Comparison of ENCODE assay signal across 13 cellular contexts in the genomic region with DNA sequence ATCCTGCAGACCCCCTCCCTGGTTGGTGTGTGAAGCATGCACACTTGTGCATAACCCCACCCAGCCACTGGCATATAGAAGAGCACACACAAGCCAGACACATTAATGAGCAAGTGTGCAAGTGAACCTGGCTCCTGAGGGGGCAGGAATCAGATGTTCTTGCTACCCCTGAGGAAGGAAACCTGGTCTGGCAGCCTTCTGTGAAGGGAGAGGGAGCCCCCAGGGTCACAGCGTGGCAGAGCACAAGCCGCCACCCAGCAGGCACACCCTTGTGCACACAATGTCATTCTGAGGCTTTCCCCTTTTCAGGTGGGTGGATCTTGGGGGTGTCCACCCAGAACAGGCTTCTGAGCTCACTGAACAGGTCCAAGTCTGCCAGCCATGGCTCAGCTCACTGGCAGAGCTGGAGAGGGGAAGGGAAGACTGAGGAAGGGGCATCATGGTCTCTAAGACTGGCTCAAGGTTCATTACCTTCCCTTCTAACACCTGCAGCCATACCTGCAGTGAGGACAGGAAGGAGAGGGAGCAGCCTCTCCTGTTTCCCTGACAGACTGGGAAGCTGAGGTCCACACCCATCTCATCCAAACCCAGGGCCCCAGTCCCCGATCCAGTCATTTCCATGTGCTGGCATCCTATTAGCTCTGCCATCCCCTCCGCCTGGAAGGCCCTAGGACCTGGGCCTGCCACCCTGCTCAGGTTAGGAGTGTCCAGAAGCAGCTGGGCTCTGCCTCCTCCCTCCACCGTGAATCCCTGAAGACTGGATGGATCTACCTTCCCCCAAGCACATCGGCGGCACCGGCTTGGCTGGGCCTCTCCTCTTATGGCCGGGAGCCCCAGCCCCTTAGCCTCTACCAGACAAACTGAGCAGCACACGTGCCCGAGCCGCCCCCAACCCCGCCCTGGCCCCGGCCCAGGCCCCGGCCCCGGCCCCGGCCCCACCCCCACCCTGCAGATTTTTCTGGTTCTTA. TPM values are rescaled to one million over a fixed set of nuclear protein-coding genes. Genes with fewer than 3 reads are reported as not detected.
A peak's percentile ranks its signal among the peaks of the same experiment; 100 is the strongest.
DNase-seq lines count a peak whose midpoint lies in the region; ATAC-seq, FAIRE-seq and TF ChIP-seq lines count a peak whose summit lies in the region.
"Had no signal": no experiment of that assay in that cellular context is flagged by ENCODE, and none has a peak within 500 bp of the region (broad histone marks: within the 10 kb centered on the region; RNA-seq: fewer than 3 reads in every experiment).

No MANE protein-coding gene starts in this region.

- no peak overlapping the region for H3K14ac ChIP-seq in trophoblast cell (ENCODE audit: low read length)

- no peaks in the 10 kb centered on the region for H3K9me3 Mint-ChIP-seq in activated T-helper 17 cell treated with anti-CD3 and anti-CD28 coated beads, Interleukin-2, amount 50 U/mL, for 72 hours
- H3K9me3 Mint-ChIP-seq: activated B cell treated with CpG ODN at 0.5 μM for 24 hours; activated naive CD8-positive, alpha-beta T cell treated with anti-CD3 and anti-CD28 coated beads, Interleukin-2, amount 10 ng/mL, durations not matched to agents 7 days and 5 days had no signal

- H3K79me1 ChIP-seq in trophoblast cell (ENCODE audit: low read length): peaks cover 12% of the 10 kb centered on the region

- H2AK5ac ChIP-seq in trophoblast cell (ENCODE audit: low read length): peak overlapping the region; percentile 34

- no peak overlapping the region for H3K4me2 ChIP-seq in trophoblast cell (ENCODE audit: low read length)

- no peak for FAIRE-seq in GM12891 (lab: Jason Lieb, UNC)
- no peak for FAIRE-seq in HTR-8/SVneo (lab: Jason Lieb, UNC)
- FAIRE-seq: GM19239 had no signal

- no peak for TF ChIP-seq CTCF in esophagus squamous epithelium (IDR thresholded peaks at IDR 0.05)

- no peak overlapping the region for H2BK12ac ChIP-seq in trophoblast cell (ENCODE audit: low read length)

- no peak overlapping the region for H2BK5ac ChIP-seq in trophoblast cell (ENCODE audit: low read depth, low read length, poor library complexity)

- H2AFZ ChIP-seq in trophoblast cell (ENCODE audit: insufficient read depth, low read length, poor library complexity): no peak overlapping the region

- no peak overlapping the region for H3K9ac ChIP-seq in trophoblast cell (ENCODE audit: low read length)

- peaks cover 18% of the 10 kb centered on the region for H3K36me3 Mint-ChIP-seq in activated T-helper 17 cell treated with anti-CD3 and anti-CD28 coated beads, Interleukin-2, amount 50 U/mL, for 72 hours (ENCODE audit: low read depth)
- H3K36me3 Mint-ChIP-seq: activated naive CD8-positive, alpha-beta T cell treated with anti-CD3 and anti-CD28 coated beads, Interleukin-2, amount 10 ng/mL, durations not matched to agents 7 days and 5 days had no signal

- no peak overlapping the region for H3K4me3 ChIP-seq in esophagus squamous epithelium
- no peak overlapping the region for H3K4me3 ChIP-seq in trophoblast cell (ENCODE audit: low read depth, low read length)

- intact Hi-C loops in esophagus squamous epithelium (cut with DNase I): no loop called here

- H3K36me3 ChIP-seq in esophagus squamous epithelium: peaks cover 10 to 25% (median 17%) of the 10 kb centered on the region in 3 donors
- H3K36me3 ChIP-seq in trophoblast cell (ENCODE audit: control insufficient read depth in 1 of 2, insufficient read depth in 2 of 2, low read length in 2 of 2): peaks cover 16 to 28% of the 10 kb centered on the region in 2 experiments

- H3K23ac ChIP-seq in trophoblast cell (ENCODE audit: low read length): no peak overlapping the region

- H3K27ac ChIP-seq in esophagus squamous epithelium (peak overlapping the region in 3 of 4 donors; percentile 28 to 40 (median 29)), trophoblast cell (ENCODE audit: low read depth, low read length) (no peak overlapping the region)

- H3K4ac ChIP-seq in trophoblast cell (ENCODE audit: low read depth, low read length): no peak overlapping the region

- no peak overlapping the region for H2BK120ac ChIP-seq in trophoblast cell (ENCODE audit: insufficient read depth, low read length, poor library complexity)

- H3K4me1 ChIP-seq in esophagus squamous epithelium (peaks cover 29 to 61% (median 35%) of the 10 kb centered on the region in 3 donors), trophoblast cell (ENCODE audit: control insufficient read depth in 1 of 2, insufficient read depth in 2 of 2, low read length in 2 of 2) (peaks cover 22 to 29% of the 10 kb centered on the region in 2 experiments)

- WGBS in esophagus squamous epithelium, 2 donors: 31 to 50% methylated on average over 3 to 5 of the region's 17 CpGs
- no CpG with 5 or more reads among the region's 17 CpGs for WGBS in trophoblast cell (ENCODE audit: extremely low coverage, insufficient coverage, insufficient read length)

- H4K91ac ChIP-seq in trophoblast cell (ENCODE audit: low read depth, low read length): no peak overlapping the region

- H3K27me3 ChIP-seq in esophagus squamous epithelium (no peaks in the 10 kb centered on the region), trophoblast cell (ENCODE audit: insufficient read depth, low read length) (no peaks in the 10 kb centered on the region)

- H4K8ac ChIP-seq in trophoblast cell (ENCODE audit: low read depth, low read length): no peak overlapping the region

- H3K79me2 ChIP-seq in trophoblast cell (ENCODE audit: control insufficient read depth, insufficient read depth, low read length, poor library complexity): no peaks in the 10 kb centered on the region

- H3K9me3 ChIP-seq in esophagus squamous epithelium (no peaks in the 10 kb centered on the region), trophoblast cell (ENCODE audit: insufficient read depth, low read depth, low read length) (peaks cover 2% of the 10 kb centered on the region)

- no peaks in the 10 kb centered on the region for H3K4me1 Mint-ChIP-seq in activated T-helper 17 cell treated with anti-CD3 and anti-CD28 coated beads, Interleukin-2, amount 50 U/mL, for 72 hours
- H3K4me1 Mint-ChIP-seq: activated B cell treated with CpG ODN at 0.5 μM for 24 hours; activated naive CD8-positive, alpha-beta T cell treated with anti-CD3 and anti-CD28 coated beads, Interleukin-2, amount 10 ng/mL, durations not matched to agents 7 days and 5 days had no signal

- no peak overlapping the region for H3K27ac Mint-ChIP-seq in activated T-helper 17 cell treated with anti-CD3 and anti-CD28 coated beads, Interleukin-2, amount 50 U/mL, for 72 hours
- H3K27ac Mint-ChIP-seq: activated B cell treated with CpG ODN at 0.5 μM for 24 hours; activated naive CD8-positive, alpha-beta T cell treated with anti-CD3 and anti-CD28 coated beads, Interleukin-2, amount 10 ng/mL, durations not matched to agents 7 days and 5 days had no signal

- H3K4me3 Mint-ChIP-seq in activated T-helper 17 cell treated with anti-CD3 and anti-CD28 coated beads, Interleukin-2, amount 50 U/mL, for 72 hours: no peak overlapping the region
- H3K4me3 Mint-ChIP-seq: activated B cell treated with CpG ODN at 0.5 μM for 24 hours; activated naive CD8-positive, alpha-beta T cell treated with anti-CD3 and anti-CD28 coated beads, Interleukin-2, amount 10 ng/mL, durations not matched to agents 7 days and 5 days had no signal

- DNase-seq in GM12891 (ENCODE audit: insufficient read length, low spot score) (no peak), NCI-H526 treated with DMSO at 0.1 percent for 48 hours (lab: John Stamatoyannopoulos, UW) (peak; percentile 25), esophagus squamous epithelium (lab: John Stamatoyannopoulos, UW) (no peak), trophoblast cell (no peak), NCI-H2196 (lab: John Stamatoyannopoulos, UW; ENCODE audit: unreplicated experiment) (no peak), HTR-8/SVneo (ENCODE audit: insufficient read length, low spot score) (no peak)
- DNase-seq: activated B cell treated with CpG ODN at 0.5 μM for 24 hours; activated CD8-positive, alpha-beta memory T cell treated with anti-CD3 and anti-CD28 coated beads, Interleukin-2, amount 50 U/mL, for 4 hours; activated naive CD8-positive, alpha-beta T cell treated with anti-CD3 and anti-CD28 coated beads, Interleukin-2, amount 10 ng/mL, durations not matched to agents 7 days and 5 days; NCI-H226; stimulated activated CD4-positive, alpha-beta T cell treated with anti-CD3 and anti-CD28 coated beads, Interleukin-1b, Interleukin-23, amount 100 ng/mL, for 48 hours had no signal

- no peak overlapping the region for H3K18ac ChIP-seq in trophoblast cell (ENCODE audit: low read length)

- H4K12ac ChIP-seq in trophoblast cell (ENCODE audit: low read depth, low read length): no peak overlapping the region

- ATAC-seq in activated T-helper 17 cell treated with anti-CD3 and anti-CD28 coated beads, Interleukin-2, amount 50 U/mL, for 72 hours (replicated peaks): no peak

- no peaks in the 10 kb centered on the region for H3K27me3 Mint-ChIP-seq in activated T-helper 17 cell treated with anti-CD3 and anti-CD28 coated beads, Interleukin-2, amount 50 U/mL, for 72 hours
- H3K27me3 Mint-ChIP-seq: activated B cell treated with CpG ODN at 0.5 μM for 24 hours; activated naive CD8-positive, alpha-beta T cell treated with anti-CD3 and anti-CD28 coated beads, Interleukin-2, amount 10 ng/mL, durations not matched to agents 7 days and 5 days had no signal

- TF ChIP-seq POLR2A in GM12891 (IDR thresholded peaks at IDR 0.05; ENCODE audit: low read depth, low read length) (peak; percentile 56; the same call in 1 of the 2 replicates), esophagus squamous epithelium (IDR thresholded peaks at IDR 0.05) (no peak)

TF ChIP-seq in GM12891, 5 proteins besides CTCF, POLR2A, EP300 and RAD21:
- TF ChIP-seq POLR2AphosphoS5 (IDR thresholded peaks at IDR 0.05; ENCODE audit: low read depth, low read length): peak; percentile 36
- no peak for TF ChIP-seq SPI1 (IDR thresholded peaks at IDR 0.05; ENCODE audit: low read depth, low read length)
TF ChIP-seq in GM12891: peak in this region for 1.

RNA-seq across cellular contexts. Expression of gene SEMA3F, which starts 31.4 kb away (rescaled TPM):
- polyA plus RNA-seq in GM12891 (2012; ENCODE audit: low read depth, missing spikeins): 0.19 TPM
- total RNA-seq in esophagus squamous epithelium: 100 to 1,000 TPM in 3 of 4 donors, 10 to 100 TPM in 1; 56.8 to 146 (median 109) TPM
- 16.3 and 18.1 TPM in 2 replicates for polyA plus RNA-seq in trophoblast cell (2013)
- total RNA-seq in activated T-helper 17 cell treated with anti-CD3 and anti-CD28 coated beads, Interleukin-2, amount 50 U/mL, for 72 hours: 1 to 10 TPM in 1 of 2 donors, not detected in 1; 1.5 TPM
- total RNA-seq: activated B cell treated with CpG ODN at 0.5 μM for 24 hours had no signal

RNA-seq across cellular contexts. Expression of gene RBM5, which starts 35.0 kb away (rescaled TPM):
- 67.4 TPM for polyA plus RNA-seq in GM12891 (2012; ENCODE audit: low read depth, missing spikeins)
- 100 to 1,000 TPM in 2 of 4 donors, 10 to 100 TPM in 2; 60.1 to 197 (median 107) TPM for total RNA-seq in esophagus squamous epithelium
- 105 and 107 TPM in 2 replicates for polyA plus RNA-seq in trophoblast cell (2013)
- 100 to 1,000 TPM; 146 to 167 TPM for total RNA-seq in activated T-helper 17 cell treated with anti-CD3 and anti-CD28 coated beads, Interleukin-2, amount 50 U/mL, for 72 hours

Comparison
In these comparisons a context has a peak if more than half of its experiments do, and no peak if none do; other contexts are left out.
1. RNA of gene SEMA3F, which starts 31.4 kb away (total RNA-seq): 56.8 to 146 TPM in esophagus squamous epithelium; 1.5 TPM in activated T-helper 17 cell treated with anti-CD3 and anti-CD28 coated beads, Interleukin-2, amount 50 U/mL, for 72 hours; every median in the first group is over 10 times any median in the second.